In the genomic region with DNA sequence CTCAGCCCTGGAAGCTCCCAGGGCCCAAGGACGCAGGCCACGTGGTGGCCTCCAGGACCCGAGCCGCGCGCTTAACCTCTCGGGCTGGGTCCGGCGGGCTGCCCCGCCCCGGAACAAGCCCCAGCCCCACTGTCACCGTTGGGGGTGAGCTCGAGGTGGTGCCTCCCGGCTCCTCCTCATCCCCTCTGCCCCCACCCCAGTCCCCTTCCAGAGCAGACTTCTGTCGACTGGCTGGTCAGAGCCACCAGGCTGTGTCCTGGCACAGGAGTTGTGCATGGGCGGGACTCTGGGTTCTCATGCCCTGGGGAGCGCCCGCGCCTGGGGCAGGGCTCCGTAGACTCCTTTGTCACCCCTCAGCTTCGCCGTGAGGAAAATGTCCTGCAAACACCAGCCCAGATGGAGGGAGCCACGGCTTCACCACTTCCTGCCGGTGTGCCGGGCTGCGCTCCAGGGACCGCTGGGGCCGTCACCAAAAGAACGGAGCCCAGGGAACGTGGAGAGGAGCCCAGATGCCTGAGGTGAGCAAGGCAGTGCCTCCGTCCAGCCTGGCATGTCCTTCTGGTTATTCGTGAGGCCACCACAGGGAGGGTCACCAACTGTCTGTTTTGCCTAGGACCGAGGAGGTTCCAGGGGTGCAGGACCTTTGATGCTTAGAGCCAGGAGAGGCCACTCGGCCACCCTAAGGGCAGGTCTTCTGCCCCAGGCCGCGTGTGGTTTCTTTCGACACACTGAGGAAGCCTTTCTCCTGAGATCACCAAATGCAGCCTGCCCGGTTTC, we compare ENCODE assay signal across 1 cellular context.
TF ChIP-seq lines count a peak whose summit lies in the region.

No MANE protein-coding gene starts in this region.

TF ChIP-seq in HepG2, 621 proteins besides CTCF, POLR2A, EP300 and RAD21 (continued from another document and continues in another):
- TF ChIP-seq ZNF501 (CRISPR knock-in tag; IDR thresholded peaks at IDR 0.05) (peak; percentile 11; the same call in 1 of the 2 replicates), RORA (CRISPR knock-in tag; IDR thresholded peaks at IDR 0.05) (no peak), ZNF274 (CRISPR knock-in tag; IDR thresholded peaks at IDR 0.05) (peak; percentile 72; the same call in 1 of the 2 replicates), SMAD3 (CRISPR knock-in tag; IDR thresholded peaks at IDR 0.05) (no peak), DPF2 (CRISPR knock-in tag; IDR thresholded peaks at IDR 0.05; ENCODE audit: borderline replicate concordance, low read depth) (no peak), NFE2 (CRISPR knock-in tag; IDR thresholded peaks at IDR 0.05) (no peak), RELA (CRISPR knock-in tag; IDR thresholded peaks at IDR 0.05) (0 out of 2 replicates have a peak, but pooled peaks have one; percentile 52), ESRRA (CRISPR knock-in tag; IDR thresholded peaks at IDR 0.05; ENCODE audit: low read depth) (peak; percentile 20; the same call in 1 of the 2 replicates), ZNF44 (CRISPR knock-in tag; IDR thresholded peaks at IDR 0.05) (0 out of 2 replicates have a peak, but pooled peaks have one; percentile 25), JDP2 (CRISPR knock-in tag; IDR thresholded peaks at IDR 0.05; ENCODE audit: borderline replicate concordance) (no peak), ZNF256 (CRISPR knock-in tag; conservative IDR thresholded peaks at IDR 0.05) (no peak), SNRNP70 (IDR thresholded peaks at IDR 0.05; ENCODE audit: low read depth, low read length) (no peak), ZBTB3 (CRISPR knock-in tag; IDR thresholded peaks at IDR 0.05; ENCODE audit: borderline replicate concordance, low read depth) (0 out of 2 replicates have a peak, but pooled peaks have one; percentile 41), ZNF468 (CRISPR knock-in tag; IDR thresholded peaks at IDR 0.05) (no peak), ASH2L (IDR thresholded peaks at IDR 0.05; ENCODE audit: insufficient read length, low read depth, low read length) (no peak), SSRP1 (CRISPR knock-in tag; IDR thresholded peaks at IDR 0.05) (no peak), JUN (CRISPR knock-in tag; IDR thresholded peaks at IDR 0.05) (no peak), ZNF101 (CRISPR knock-in tag; IDR thresholded peaks at IDR 0.05; ENCODE audit: borderline replicate concordance, low read depth) (no peak), SYNCRIP (IDR thresholded peaks at IDR 0.05; ENCODE audit: insufficient read depth, low read depth, low read length) (no peak), KLF9 (CRISPR knock-in tag; IDR thresholded peaks at IDR 0.05; ENCODE audit: low read depth) (no peak), ZNF317 (CRISPR knock-in tag; IDR thresholded peaks at IDR 0.05) (no peak), CREM (IDR thresholded peaks at IDR 0.05) (no peak), CREM (CRISPR knock-in tag; IDR thresholded peaks at IDR 0.05) (no peak), KLF6 (CRISPR knock-in tag; IDR thresholded peaks at IDR 0.05) (peak; percentile 75; the same call in 1 of the 2 replicates), IKZF4 (CRISPR knock-in tag; IDR thresholded peaks at IDR 0.05; ENCODE audit: borderline replicate concordance, low read depth, not compliant biosample characterization) (no peak), ZNF136 (CRISPR knock-in tag; IDR thresholded peaks at IDR 0.05; ENCODE audit: low read depth) (no peak), ZNF552 (CRISPR knock-in tag; IDR thresholded peaks at IDR 0.05; ENCODE audit: borderline replicate concordance) (no peak), ZNF530 (CRISPR knock-in tag; IDR thresholded peaks at IDR 0.05; ENCODE audit: low read depth) (no peak), ZNF367 (CRISPR knock-in tag; IDR thresholded peaks at IDR 0.05; ENCODE audit: borderline replicate concordance) (no peak)
- TF ChIP-seq, protein P1, sequence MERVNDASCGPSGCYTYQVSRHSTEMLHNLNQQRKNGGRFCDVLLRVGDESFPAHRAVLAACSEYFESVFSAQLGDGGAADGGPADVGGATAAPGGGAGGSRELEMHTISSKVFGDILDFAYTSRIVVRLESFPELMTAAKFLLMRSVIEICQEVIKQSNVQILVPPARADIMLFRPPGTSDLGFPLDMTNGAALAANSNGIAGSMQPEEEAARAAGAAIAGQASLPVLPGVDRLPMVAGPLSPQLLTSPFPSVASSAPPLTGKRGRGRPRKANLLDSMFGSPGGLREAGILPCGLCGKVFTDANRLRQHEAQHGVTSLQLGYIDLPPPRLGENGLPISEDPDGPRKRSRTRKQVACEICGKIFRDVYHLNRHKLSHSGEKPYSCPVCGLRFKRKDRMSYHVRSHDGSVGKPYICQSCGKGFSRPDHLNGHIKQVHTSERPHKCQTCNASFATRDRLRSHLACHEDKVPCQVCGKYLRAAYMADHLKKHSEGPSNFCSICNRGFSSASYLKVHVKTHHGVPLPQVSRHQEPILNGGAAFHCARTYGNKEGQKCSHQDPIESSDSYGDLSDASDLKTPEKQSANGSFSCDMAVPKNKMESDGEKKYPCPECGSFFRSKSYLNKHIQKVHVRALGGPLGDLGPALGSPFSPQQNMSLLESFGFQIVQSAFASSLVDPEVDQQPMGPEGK (CRISPR knock-in tag; IDR thresholded peaks at IDR 0.05), result peak; percentile 86
- TF ChIP-seq, protein P2, sequence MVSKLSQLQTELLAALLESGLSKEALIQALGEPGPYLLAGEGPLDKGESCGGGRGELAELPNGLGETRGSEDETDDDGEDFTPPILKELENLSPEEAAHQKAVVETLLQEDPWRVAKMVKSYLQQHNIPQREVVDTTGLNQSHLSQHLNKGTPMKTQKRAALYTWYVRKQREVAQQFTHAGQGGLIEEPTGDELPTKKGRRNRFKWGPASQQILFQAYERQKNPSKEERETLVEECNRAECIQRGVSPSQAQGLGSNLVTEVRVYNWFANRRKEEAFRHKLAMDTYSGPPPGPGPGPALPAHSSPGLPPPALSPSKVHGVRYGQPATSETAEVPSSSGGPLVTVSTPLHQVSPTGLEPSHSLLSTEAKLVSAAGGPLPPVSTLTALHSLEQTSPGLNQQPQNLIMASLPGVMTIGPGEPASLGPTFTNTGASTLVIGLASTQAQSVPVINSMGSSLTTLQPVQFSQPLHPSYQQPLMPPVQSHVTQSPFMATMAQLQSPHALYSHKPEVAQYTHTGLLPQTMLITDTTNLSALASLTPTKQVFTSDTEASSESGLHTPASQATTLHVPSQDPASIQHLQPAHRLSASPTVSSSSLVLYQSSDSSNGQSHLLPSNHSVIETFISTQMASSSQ (IDR thresholded peaks at IDR 0.05; ENCODE audit: low read depth), result no peak
- TF ChIP-seq, protein P2 (CRISPR knock-in tag; IDR thresholded peaks at IDR 0.05; ENCODE audit: borderline replicate concordance), result peak; percentile 51; the same call in 1 of the 2 replicates
- TF ChIP-seq, protein P3, sequence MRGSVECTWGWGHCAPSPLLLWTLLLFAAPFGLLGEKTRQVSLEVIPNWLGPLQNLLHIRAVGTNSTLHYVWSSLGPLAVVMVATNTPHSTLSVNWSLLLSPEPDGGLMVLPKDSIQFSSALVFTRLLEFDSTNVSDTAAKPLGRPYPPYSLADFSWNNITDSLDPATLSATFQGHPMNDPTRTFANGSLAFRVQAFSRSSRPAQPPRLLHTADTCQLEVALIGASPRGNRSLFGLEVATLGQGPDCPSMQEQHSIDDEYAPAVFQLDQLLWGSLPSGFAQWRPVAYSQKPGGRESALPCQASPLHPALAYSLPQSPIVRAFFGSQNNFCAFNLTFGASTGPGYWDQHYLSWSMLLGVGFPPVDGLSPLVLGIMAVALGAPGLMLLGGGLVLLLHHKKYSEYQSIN (CRISPR knock-in tag; IDR thresholded peaks at IDR 0.05; ENCODE audit: borderline replicate concordance), result no peak
- TF ChIP-seq, protein P4, sequence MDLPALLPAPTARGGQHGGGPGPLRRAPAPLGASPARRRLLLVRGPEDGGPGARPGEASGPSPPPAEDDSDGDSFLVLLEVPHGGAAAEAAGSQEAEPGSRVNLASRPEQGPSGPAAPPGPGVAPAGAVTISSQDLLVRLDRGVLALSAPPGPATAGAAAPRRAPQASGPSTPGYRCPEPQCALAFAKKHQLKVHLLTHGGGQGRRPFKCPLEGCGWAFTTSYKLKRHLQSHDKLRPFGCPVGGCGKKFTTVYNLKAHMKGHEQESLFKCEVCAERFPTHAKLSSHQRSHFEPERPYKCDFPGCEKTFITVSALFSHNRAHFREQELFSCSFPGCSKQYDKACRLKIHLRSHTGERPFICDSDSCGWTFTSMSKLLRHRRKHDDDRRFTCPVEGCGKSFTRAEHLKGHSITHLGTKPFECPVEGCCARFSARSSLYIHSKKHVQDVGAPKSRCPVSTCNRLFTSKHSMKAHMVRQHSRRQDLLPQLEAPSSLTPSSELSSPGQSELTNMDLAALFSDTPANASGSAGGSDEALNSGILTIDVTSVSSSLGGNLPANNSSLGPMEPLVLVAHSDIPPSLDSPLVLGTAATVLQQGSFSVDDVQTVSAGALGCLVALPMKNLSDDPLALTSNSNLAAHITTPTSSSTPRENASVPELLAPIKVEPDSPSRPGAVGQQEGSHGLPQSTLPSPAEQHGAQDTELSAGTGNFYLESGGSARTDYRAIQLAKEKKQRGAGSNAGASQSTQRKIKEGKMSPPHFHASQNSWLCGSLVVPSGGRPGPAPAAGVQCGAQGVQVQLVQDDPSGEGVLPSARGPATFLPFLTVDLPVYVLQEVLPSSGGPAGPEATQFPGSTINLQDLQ (CRISPR knock-in tag; IDR thresholded peaks at IDR 0.05), result no peak
- TF ChIP-seq, protein P5, sequence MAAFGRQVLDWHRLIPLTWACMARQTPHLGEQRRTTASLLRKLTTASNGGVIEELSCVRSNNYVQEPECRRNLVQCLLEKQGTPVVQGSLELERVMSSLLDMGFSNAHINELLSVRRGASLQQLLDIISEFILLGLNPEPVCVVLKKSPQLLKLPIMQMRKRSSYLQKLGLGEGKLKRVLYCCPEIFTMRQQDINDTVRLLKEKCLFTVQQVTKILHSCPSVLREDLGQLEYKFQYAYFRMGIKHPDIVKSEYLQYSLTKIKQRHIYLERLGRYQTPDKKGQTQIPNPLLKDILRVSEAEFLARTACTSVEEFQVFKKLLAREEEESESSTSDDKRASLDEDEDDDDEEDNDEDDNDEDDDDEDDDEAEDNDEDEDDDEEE (CRISPR knock-in tag; IDR thresholded peaks at IDR 0.05), result no peak
- TF ChIP-seq, protein P6, sequence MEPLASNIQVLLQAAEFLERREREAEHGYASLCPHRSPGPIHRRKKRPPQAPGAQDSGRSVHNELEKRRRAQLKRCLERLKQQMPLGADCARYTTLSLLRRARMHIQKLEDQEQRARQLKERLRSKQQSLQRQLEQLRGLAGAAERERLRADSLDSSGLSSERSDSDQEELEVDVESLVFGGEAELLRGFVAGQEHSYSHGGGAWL (CRISPR knock-in tag; IDR thresholded peaks at IDR 0.05), result peak; percentile 79
- TF ChIP-seq, protein P7, sequence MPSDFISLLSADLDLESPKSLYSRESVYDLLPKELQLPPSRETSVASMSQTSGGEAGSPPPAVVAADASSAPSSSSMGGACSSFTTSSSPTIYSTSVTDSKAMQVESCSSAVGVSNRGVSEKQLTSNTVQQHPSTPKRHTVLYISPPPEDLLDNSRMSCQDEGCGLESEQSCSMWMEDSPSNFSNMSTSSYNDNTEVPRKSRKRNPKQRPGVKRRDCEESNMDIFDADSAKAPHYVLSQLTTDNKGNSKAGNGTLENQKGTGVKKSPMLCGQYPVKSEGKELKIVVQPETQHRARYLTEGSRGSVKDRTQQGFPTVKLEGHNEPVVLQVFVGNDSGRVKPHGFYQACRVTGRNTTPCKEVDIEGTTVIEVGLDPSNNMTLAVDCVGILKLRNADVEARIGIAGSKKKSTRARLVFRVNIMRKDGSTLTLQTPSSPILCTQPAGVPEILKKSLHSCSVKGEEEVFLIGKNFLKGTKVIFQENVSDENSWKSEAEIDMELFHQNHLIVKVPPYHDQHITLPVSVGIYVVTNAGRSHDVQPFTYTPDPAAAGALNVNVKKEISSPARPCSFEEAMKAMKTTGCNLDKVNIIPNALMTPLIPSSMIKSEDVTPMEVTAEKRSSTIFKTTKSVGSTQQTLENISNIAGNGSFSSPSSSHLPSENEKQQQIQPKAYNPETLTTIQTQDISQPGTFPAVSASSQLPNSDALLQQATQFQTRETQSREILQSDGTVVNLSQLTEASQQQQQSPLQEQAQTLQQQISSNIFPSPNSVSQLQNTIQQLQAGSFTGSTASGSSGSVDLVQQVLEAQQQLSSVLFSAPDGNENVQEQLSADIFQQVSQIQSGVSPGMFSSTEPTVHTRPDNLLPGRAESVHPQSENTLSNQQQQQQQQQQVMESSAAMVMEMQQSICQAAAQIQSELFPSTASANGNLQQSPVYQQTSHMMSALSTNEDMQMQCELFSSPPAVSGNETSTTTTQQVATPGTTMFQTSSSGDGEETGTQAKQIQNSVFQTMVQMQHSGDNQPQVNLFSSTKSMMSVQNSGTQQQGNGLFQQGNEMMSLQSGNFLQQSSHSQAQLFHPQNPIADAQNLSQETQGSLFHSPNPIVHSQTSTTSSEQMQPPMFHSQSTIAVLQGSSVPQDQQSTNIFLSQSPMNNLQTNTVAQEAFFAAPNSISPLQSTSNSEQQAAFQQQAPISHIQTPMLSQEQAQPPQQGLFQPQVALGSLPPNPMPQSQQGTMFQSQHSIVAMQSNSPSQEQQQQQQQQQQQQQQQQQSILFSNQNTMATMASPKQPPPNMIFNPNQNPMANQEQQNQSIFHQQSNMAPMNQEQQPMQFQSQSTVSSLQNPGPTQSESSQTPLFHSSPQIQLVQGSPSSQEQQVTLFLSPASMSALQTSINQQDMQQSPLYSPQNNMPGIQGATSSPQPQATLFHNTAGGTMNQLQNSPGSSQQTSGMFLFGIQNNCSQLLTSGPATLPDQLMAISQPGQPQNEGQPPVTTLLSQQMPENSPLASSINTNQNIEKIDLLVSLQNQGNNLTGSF (CRISPR knock-in tag; IDR thresholded peaks at IDR 0.05), result no peak
- TF ChIP-seq, protein P8, sequence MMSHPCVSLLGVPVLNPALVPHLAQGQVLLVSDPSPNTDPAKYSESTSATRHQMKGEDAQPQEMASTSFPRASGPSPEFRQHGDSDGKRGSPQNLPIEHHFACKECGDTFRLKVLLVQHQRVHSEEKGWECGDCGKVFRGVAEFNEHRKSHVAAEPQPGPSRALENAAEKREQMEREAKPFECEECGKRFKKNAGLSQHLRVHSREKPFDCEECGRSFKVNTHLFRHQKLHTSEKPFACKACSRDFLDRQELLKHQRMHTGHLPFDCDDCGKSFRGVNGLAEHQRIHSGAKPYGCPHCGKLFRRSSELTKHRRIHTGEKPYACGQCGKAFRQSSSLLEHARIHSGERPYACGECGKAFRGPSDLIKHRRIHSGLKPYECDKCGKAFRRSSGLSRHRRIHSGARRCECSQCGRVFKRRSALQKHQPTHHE (CRISPR knock-in tag; IDR thresholded peaks at IDR 0.05; ENCODE audit: borderline replicate concordance), result 0 out of 2 replicates have a peak, but pooled peaks have one; percentile 45
- TF ChIP-seq, protein P9, sequence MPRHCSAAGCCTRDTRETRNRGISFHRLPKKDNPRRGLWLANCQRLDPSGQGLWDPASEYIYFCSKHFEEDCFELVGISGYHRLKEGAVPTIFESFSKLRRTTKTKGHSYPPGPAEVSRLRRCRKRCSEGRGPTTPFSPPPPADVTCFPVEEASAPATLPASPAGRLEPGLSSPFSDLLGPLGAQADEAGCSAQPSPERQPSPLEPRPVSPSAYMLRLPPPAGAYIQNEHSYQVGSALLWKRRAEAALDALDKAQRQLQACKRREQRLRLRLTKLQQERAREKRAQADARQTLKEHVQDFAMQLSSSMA (CRISPR knock-in tag; IDR thresholded peaks at IDR 0.05), result 0 out of 2 replicates have a peak, but pooled peaks have one; percentile 64
